In genomic region chr4:188372856-188373255, GRCh38 we compare ENCODE assay signal across 1 cellular context.
TF ChIP-seq lines count a peak whose summit lies in the region.

No MANE protein-coding gene starts in this region.

TF ChIP-seq in WTC11, 78 proteins besides CTCF, POLR2A, EP300 and RAD21 (continued from another document):
- no peak for TF ChIP-seq PREB (CRISPR knock-in tag; IDR thresholded peaks at IDR 0.05; ENCODE audit: borderline replicate concordance)
- no peak for TF ChIP-seq SP1 (CRISPR knock-in tag; conservative IDR thresholded peaks at IDR 0.05)
- no peak for TF ChIP-seq E2F1 (CRISPR knock-in tag; IDR thresholded peaks at IDR 0.05)
- TF ChIP-seq ZMAT4 (CRISPR knock-in tag; IDR thresholded peaks at IDR 0.05), result no peak
- TF ChIP-seq ZNF232 (CRISPR knock-in tag; IDR thresholded peaks at IDR 0.05), result no peak
- TF ChIP-seq ZNF317 (CRISPR knock-in tag; IDR thresholded peaks at IDR 0.05; ENCODE audit: borderline replicate concordance, low read depth), result no peak
- TF ChIP-seq ZNF423 (CRISPR knock-in tag; IDR thresholded peaks at IDR 0.05), result no peak
- TF ChIP-seq ATF3 (CRISPR knock-in tag; conservative IDR thresholded peaks at IDR 0.05), result no peak
- TF ChIP-seq FOXJ3 (CRISPR knock-in tag; IDR thresholded peaks at IDR 0.05; ENCODE audit: borderline replicate concordance), result no peak
- no peak for TF ChIP-seq NR1H2 (CRISPR knock-in tag; IDR thresholded peaks at IDR 0.05)
- TF ChIP-seq ZNF532 (CRISPR knock-in tag; IDR thresholded peaks at IDR 0.05; ENCODE audit: borderline replicate concordance), result no peak
- TF ChIP-seq ZNF396 (CRISPR knock-in tag; IDR thresholded peaks at IDR 0.05; ENCODE audit: borderline replicate concordance), result no peak
